Comparison of ENCODE assay signal across 8 cellular contexts in the genomic region with DNA sequence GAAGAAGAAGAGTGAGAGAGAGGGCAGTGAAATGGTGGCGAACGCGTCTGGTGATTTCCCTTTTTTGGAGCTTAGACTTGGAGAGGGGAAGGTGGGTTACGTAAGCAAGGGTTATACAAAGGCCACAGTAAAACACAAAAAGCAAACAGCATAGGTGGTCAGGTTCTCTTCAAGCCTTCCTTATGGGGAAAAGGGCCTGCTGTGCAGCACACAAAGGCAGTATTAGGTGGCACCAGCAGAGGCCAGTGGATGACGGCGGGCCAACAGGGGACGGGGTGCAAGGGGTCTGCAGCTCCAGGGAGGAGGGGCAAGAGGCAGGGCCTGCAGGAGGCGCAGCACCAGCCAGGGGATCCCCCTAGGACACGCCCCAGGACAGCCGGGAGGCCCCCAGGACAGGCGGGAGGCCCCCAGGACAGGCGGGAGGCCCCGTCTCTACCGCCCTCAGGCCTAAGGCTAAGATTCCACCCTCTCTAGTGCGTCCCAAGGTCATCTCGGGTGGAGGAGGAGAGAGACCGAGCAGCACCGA.
DNase-seq lines count a peak whose midpoint lies in the region; ATAC-seq and TF ChIP-seq lines count a peak whose summit lies in the region.

No MANE protein-coding gene starts in this region.

- H3K27ac ChIP-seq in stomach smooth muscle (ENCODE audit: low read length) = peak overlapping the region; percentile 91

- no peak for TF ChIP-seq CTCF in GM12865 (IDR thresholded peaks at IDR 0.05; ENCODE audit: insufficient read depth, low read depth, low read length, missing control alignments)
- peak; percentile 15 for TF ChIP-seq CTCF in astrocyte of the spinal cord (IDR thresholded peaks at IDR 0.05; ENCODE audit: low read depth, low read length)

- peaks cover 14% of the 10 kb centered on the region for H3K4me1 ChIP-seq in stomach smooth muscle (ENCODE audit: control insufficient read depth, insufficient read depth, low read length)

- H3K9me3 ChIP-seq in stomach smooth muscle (ENCODE audit: control insufficient read depth in 2 of 2, low read length in 2 of 2) = no peaks in the 10 kb centered on the region

- in situ Hi-C loops in astrocyte of the spinal cord (cut with HindIII; ENCODE audit: low sequenced_read_pairs) = no loop called here

- H3K27me3 ChIP-seq in stomach smooth muscle (ENCODE audit: control insufficient read depth in 1 of 2, insufficient read depth in 2 of 2, low read length in 2 of 2) = peaks cover 0 to 4% of the 10 kb centered on the region in 2 donors

- peak; percentile 36 for DNase-seq in GM12865 (ENCODE audit: low read depth)
- no peak for DNase-seq in astrocyte of the spinal cord (ENCODE audit: low read depth, low spot score)
- DNase-seq in left kidney (ENCODE audit: low read depth, low spot score) = peak; percentile 74
- no peak for DNase-seq in NCI-H1048 (lab: John Stamatoyannopoulos, UW)
- no peak for DNase-seq in stimulated activated CD4-positive, alpha-beta T cell treated with anti-CD3 and anti-CD28 coated beads, Interleukin-1b, Interleukin-23, amount 100 ng/mL, for 48 hours

- H3K36me3 ChIP-seq in stomach smooth muscle (ENCODE audit: control insufficient read depth in 2 of 2, insufficient read depth in 2 of 2, low read length in 2 of 2) = no peaks in the 10 kb centered on the region

- ATAC-seq in HG02981 (IDR thresholded peaks at IDR 0.05; ENCODE audit: unreplicated experiment) (peak; percentile 29), GM18520 (IDR thresholded peaks at IDR 0.05; ENCODE audit: unreplicated experiment) (no peak)

- H3K4me3 ChIP-seq in GM12865 (ENCODE audit: low read depth, low read length) (peak overlapping the region; percentile 50), astrocyte of the spinal cord (ENCODE audit: low read depth, low read length) (peak overlapping the region; percentile 42), stomach smooth muscle (ENCODE audit: low read length in 2 of 2) (peak overlapping the region; percentile 71 to 74)

- peak overlapping the region; percentile 74 to 78 for H3K9ac ChIP-seq in stomach smooth muscle (ENCODE audit: low read length in 2 of 2)

Comparison
In these comparisons a context has a peak if more than half of its experiments do, and no peak if none do; other contexts are left out.
1. DNase-seq: peak in GM12865 (single experiment) and left kidney (single experiment); none in astrocyte of the spinal cord (single experiment), NCI-H1048 (single experiment) and stimulated activated CD4-positive, alpha-beta T cell treated with anti-CD3 and anti-CD28 coated beads, Interleukin-1b, Interleukin-23, amount 100 ng/mL, for 48 hours (single experiment).
2. Peak in every context shown above with its lines, with median percentiles within 50 percentile points of each other: H3K4me3 ChIP-seq.